12 cellular contexts compared by ENCODE assay signal in the genomic region with DNA sequence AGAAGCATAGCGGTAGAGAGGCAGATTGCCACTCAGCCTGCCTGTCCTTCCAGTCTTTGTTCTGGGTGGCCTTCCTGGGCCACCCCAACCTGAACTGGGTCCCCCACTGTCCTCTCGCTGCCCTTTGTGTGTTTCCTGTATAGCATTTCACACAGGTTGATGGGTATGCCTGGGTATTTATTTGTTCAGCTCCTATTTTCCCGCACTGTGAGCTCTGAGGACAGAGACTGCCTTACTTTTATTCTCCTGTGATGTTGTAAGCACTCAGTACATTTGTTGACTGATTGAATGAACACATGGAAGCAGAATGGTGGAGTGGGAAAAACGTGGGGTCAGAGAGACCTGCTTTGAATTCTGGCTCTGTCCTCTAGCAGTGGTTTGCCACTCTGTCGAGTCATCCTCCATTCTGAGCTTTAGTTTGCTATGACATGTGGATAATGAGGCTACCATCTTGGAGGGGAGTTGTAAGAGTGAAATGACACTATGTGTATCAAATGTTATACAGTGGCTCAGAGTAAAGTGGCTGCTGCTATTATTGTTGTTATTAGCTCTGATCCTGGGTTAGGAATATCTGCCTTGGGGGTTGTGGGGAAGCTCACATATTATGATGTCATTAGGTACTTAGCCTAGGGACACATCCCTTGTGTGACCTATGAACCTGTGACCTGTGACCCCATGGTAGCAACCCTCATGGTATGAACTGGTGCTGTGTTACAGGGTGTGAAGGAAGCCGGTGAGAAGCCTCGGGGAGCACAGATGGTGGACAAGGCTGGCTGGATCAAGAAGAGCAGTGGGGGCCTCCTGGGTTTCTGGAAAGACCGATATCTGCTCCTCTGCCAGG. TPM values are rescaled to one million over a fixed set of nuclear protein-coding genes. Genes with fewer than 3 reads are reported as not detected.
DNase-seq lines count a peak whose midpoint lies in the region; ATAC-seq and TF ChIP-seq lines count a peak whose summit lies in the region.
"Had no signal": no experiment of that assay in that cellular context is flagged by ENCODE, and none has a peak within 500 bp of the region (broad histone marks: within the 10 kb centered on the region; RNA-seq: fewer than 3 reads in every experiment).

No MANE protein-coding gene starts in this region.

- peaks cover 7 to 23% of the 10 kb centered on the region in 2 donors for H3K4me1 ChIP-seq in neuronal stem cell (ENCODE audit: control insufficient read depth in 2 of 2, insufficient read depth in 1 of 2, low read depth in 1 of 2, low read length in 2 of 2)

- no peak overlapping the region for H3K9ac ChIP-seq in neuronal stem cell (ENCODE audit: low read depth, low read length, poor library complexity)

- H3K4me3 Mint-ChIP-seq in CD14-positive monocyte (no peak overlapping the region), HFFc6 (no peak overlapping the region), endothelial cell (ENCODE audit: unreplicated experiment) (peak overlapping the region; percentile 56)

- no peak overlapping the region for H2BK5ac ChIP-seq in neuronal stem cell (ENCODE audit: low read length)

- H3K4me2 ChIP-seq in neuronal stem cell (ENCODE audit: insufficient read depth, low read length, poor library complexity, severe bottlenecking), result no peak overlapping the region

- H3K4ac ChIP-seq in neuronal stem cell (ENCODE audit: low read length), result no peak overlapping the region

- H3K79me1 ChIP-seq in neuronal stem cell (ENCODE audit: low read depth, low read length), result peaks cover 11% of the 10 kb centered on the region

- H2BK12ac ChIP-seq in neuronal stem cell (ENCODE audit: low read length), result no peak overlapping the region

- no peaks in the 10 kb centered on the region for H3K9me3 ChIP-seq in neuronal stem cell (replicated peaks in 1 of 2; ENCODE audit: control insufficient read depth in 2 of 2, insufficient read depth in 1 of 2, low read depth in 1 of 2, low read length in 2 of 2)
- H3K9me3 ChIP-seq: SJCRH30 had no signal

- H2BK15ac ChIP-seq in neuronal stem cell (ENCODE audit: low read length), result no peak overlapping the region

- H3K4me1 Mint-ChIP-seq in CD14-positive monocyte, result peaks cover 91% of the 10 kb centered on the region
- peaks cover 75% of the 10 kb centered on the region for H3K4me1 Mint-ChIP-seq in HFFc6 (ENCODE audit: low read depth)
- H3K4me1 Mint-ChIP-seq in endothelial cell (ENCODE audit: unreplicated experiment), result peaks cover 46% of the 10 kb centered on the region

- no peak overlapping the region for H4K8ac ChIP-seq in neuronal stem cell (ENCODE audit: low read depth, low read length)

- ATAC-seq in HG03175 (IDR thresholded peaks at IDR 0.05; ENCODE audit: unreplicated experiment) (no peak), HG03159 (IDR thresholded peaks at IDR 0.05; ENCODE audit: unreplicated experiment) (no peak), HG03520 (IDR thresholded peaks at IDR 0.05; ENCODE audit: unreplicated experiment) (no peak)

- H3K36me3 ChIP-seq in neuronal stem cell (replicated peaks in 1 of 2; ENCODE audit: control insufficient read depth in 2 of 2, insufficient read depth in 2 of 2, low read length in 2 of 2), result peaks cover 4 to 39% of the 10 kb centered on the region in 2 donors

- no peak overlapping the region for H2AFZ ChIP-seq in neuronal stem cell (ENCODE audit: low read length)

- H3K27me3 Mint-ChIP-seq in CD14-positive monocyte (ENCODE audit: low read depth in 3 of 3), result peaks cover 0 to 3% (median 0%) of the 10 kb centered on the region in 3 donors
- no peaks in the 10 kb centered on the region; the same call in 1 of the 2 replicates for H3K27me3 Mint-ChIP-seq in HFFc6 (ENCODE audit: insufficient read depth)
- H3K27me3 Mint-ChIP-seq in endothelial cell (ENCODE audit: unreplicated experiment), result peaks cover 10% of the 10 kb centered on the region

- no peak overlapping the region for H3K4me3 ChIP-seq in neuronal stem cell (ENCODE audit: low read length in 2 of 2)
- H3K4me3 ChIP-seq: SJCRH30 had no signal

- H2BK120ac ChIP-seq in neuronal stem cell (ENCODE audit: low read depth, low read length), result no peak overlapping the region

- no peak overlapping the region for H3K27ac ChIP-seq in neuronal stem cell (replicated peaks; ENCODE audit: low read length)
- H3K27ac ChIP-seq: SJCRH30 had no signal

- H3K36me3 Mint-ChIP-seq in CD14-positive monocyte (peaks cover 52 to 84% of the 10 kb centered on the region in 2 donors), HFFc6 (ENCODE audit: low read depth) (peaks cover 28% of the 10 kb centered on the region), endothelial cell (ENCODE audit: low read depth, unreplicated experiment) (peaks cover 35% of the 10 kb centered on the region)

- DNase-seq in CD14-positive monocyte (ENCODE audit: low spot score) (no peak), HFFc6 (no peak), endothelial cell (ENCODE audit: low spot score) (no peak), neuronal stem cell (ENCODE audit: low spot score) (no peak), nucleus accumbens (lab: John Stamatoyannopoulos, UW) (no peak)
- DNase-seq: C1 segment of cervical spinal cord, GDM1, MV-4-11, SJCRH30 had no signal

- H3K9me3 Mint-ChIP-seq in CD14-positive monocyte (no peaks in the 10 kb centered on the region), HFFc6 (no peaks in the 10 kb centered on the region), endothelial cell (ENCODE audit: unreplicated experiment) (no peaks in the 10 kb centered on the region)

- H2AK5ac ChIP-seq in neuronal stem cell (ENCODE audit: low read depth, low read length), result no peak overlapping the region

- no peak overlapping the region for H4K91ac ChIP-seq in neuronal stem cell (ENCODE audit: low read depth, low read length, poor library complexity)

- H3K23ac ChIP-seq in neuronal stem cell (ENCODE audit: low read depth, low read length, poor library complexity), result peak overlapping the region; percentile 3

- no peaks in the 10 kb centered on the region for H3K27me3 ChIP-seq in neuronal stem cell (ENCODE audit: control insufficient read depth in 3 of 3, insufficient read depth in 3 of 3, low read depth in 1 of 3, low read length in 3 of 3)
- H3K27me3 ChIP-seq: SJCRH30 had no signal

- no peak overlapping the region for H3K18ac ChIP-seq in neuronal stem cell (ENCODE audit: low read length)

- TF ChIP-seq CTCF in CD14-positive monocyte (IDR thresholded peaks at IDR 0.05) (no peak), HFFc6 (IDR thresholded peaks at IDR 0.05) (no peak), endothelial cell (IDR thresholded peaks at IDR 0.05; ENCODE audit: unreplicated experiment) (no peak)

- H3K27ac Mint-ChIP-seq in CD14-positive monocyte (peak overlapping the region; percentile 27 to 89 (median 82)), HFFc6 (peak overlapping the region; percentile 67), endothelial cell (ENCODE audit: unreplicated experiment) (no peak overlapping the region)

- intact Hi-C loops in CD14-positive monocyte (cut with micrococcal nuclease), result loop anchor here (5.0 to 10.0 kb wide), 2 partner anchors 59 to 137 kb away; a partner anchor contains a TSS

- no peak overlapping the region for H3K14ac ChIP-seq in neuronal stem cell (ENCODE audit: low read length)

- no CpG with 5 or more reads among the region's 8 CpGs for WGBS in neuronal stem cell (ENCODE audit: extremely low coverage in 2 of 2, insufficient read length in 2 of 2, insufficient replicate concordance in 1 of 2), 2 donors

RNA-seq across cellular contexts. Expression of a gene that starts 6.4 kb away (rescaled TPM):
- 10 to 100 TPM; 78.0 to 93.5 TPM for polyA plus RNA-seq in CD14-positive monocyte
- 10 to 100 TPM; 23.0 to 28.3 (median 25.4) TPM for total RNA-seq in HFFc6 (2021; fragmentation: NEBNext Ultra II Directional; extraction: Animal tissue kit (Norgen Biotek cat#: 25700))
- 33.4 TPM for total RNA-seq in endothelial cell (ENCODE audit: unreplicated experiment)
- polyA plus RNA-seq in neuronal stem cell (2013, experiment 1 of 2), result 5.7 TPM
- 6.0 TPM for polyA plus RNA-seq in neuronal stem cell (2013, experiment 2 of 2)

RNA-seq across cellular contexts. Expression of a gene that starts 22.6 kb away (rescaled TPM):
- under 1 TPM in 1 of 2 donors, not detected in 1; 0.13 TPM for polyA plus RNA-seq in CD14-positive monocyte
- 10 to 100 TPM in 1 of 6 experiments, 1 to 10 TPM in 5; 4.0 to 10.7 (median 8.4) TPM for total RNA-seq in HFFc6 (2021; fragmentation: NEBNext Ultra II Directional; extraction: Animal tissue kit (Norgen Biotek cat#: 25700))
- total RNA-seq in endothelial cell (ENCODE audit: unreplicated experiment), result 4.8 TPM
- 38.9 TPM for polyA plus RNA-seq in neuronal stem cell (2013, experiment 1 of 2)
- 36.9 TPM for polyA plus RNA-seq in neuronal stem cell (2013, experiment 2 of 2)
